Comparison of ENCODE assay signal across 1 cellular context in genomic region chr2:99278793-99279291, GRCh38.
A peak's percentile ranks its signal among the peaks of the same experiment; 100 is the strongest.
TF ChIP-seq lines count a peak whose summit lies in the region.

No MANE protein-coding gene starts in this region.

TF ChIP-seq in HepG2, 621 proteins besides CTCF, POLR2A, EP300 and RAD21 (continued from another document and continues in another):
- peak; percentile 86 for TF ChIP-seq HNF1A (IDR thresholded peaks at IDR 0.05; ENCODE audit: low read depth)
- TF ChIP-seq HNF1A (CRISPR knock-in tag; IDR thresholded peaks at IDR 0.05; ENCODE audit: borderline replicate concordance): peak; percentile 95
- no peak for TF ChIP-seq FIP1L1 (IDR thresholded peaks at IDR 0.05; ENCODE audit: borderline replicate concordance, insufficient read depth, low read depth, low read length)
- TF ChIP-seq KLF6 (CRISPR knock-in tag; IDR thresholded peaks at IDR 0.05): peak; percentile 91
- no peak for TF ChIP-seq SATB2 (CRISPR knock-in tag; IDR thresholded peaks at IDR 0.05)
- TF ChIP-seq KLF13 (CRISPR knock-in tag; IDR thresholded peaks at IDR 0.05): no peak
- no peak for TF ChIP-seq ZNF780A (CRISPR knock-in tag; IDR thresholded peaks at IDR 0.05)
- 0 out of 2 replicates have a peak, but pooled peaks have one; percentile 28 for TF ChIP-seq KAT7 (CRISPR knock-in tag; IDR thresholded peaks at IDR 0.05; ENCODE audit: borderline replicate concordance)
- no peak for TF ChIP-seq MXD3 (CRISPR knock-in tag; IDR thresholded peaks at IDR 0.05)
- no peak; the same call in 1 of the 2 replicates for TF ChIP-seq ZNF431 (CRISPR knock-in tag; IDR thresholded peaks at IDR 0.05; ENCODE audit: borderline replicate concordance, low read depth)
- no peak for TF ChIP-seq TEAD2 (CRISPR knock-in tag; IDR thresholded peaks at IDR 0.05)
- peak; percentile 96 for TF ChIP-seq ZKSCAN8 (CRISPR knock-in tag; IDR thresholded peaks at IDR 0.05; ENCODE audit: borderline replicate concordance)
- no peak for TF ChIP-seq SRSF9 (IDR thresholded peaks at IDR 0.05; ENCODE audit: borderline replicate concordance, insufficient read depth, low read depth, low read length, poor library complexity, severe bottlenecking)
- TF ChIP-seq YEATS2 (CRISPR knock-in tag; IDR thresholded peaks at IDR 0.05; ENCODE audit: borderline replicate concordance): peak; percentile 81; the same call in 1 of the 2 replicates
- TF ChIP-seq MTA1 (CRISPR knock-in tag; IDR thresholded peaks at IDR 0.05; ENCODE audit: borderline replicate concordance): peak; percentile 46; the same call in 1 of the 2 replicates
- TF ChIP-seq KDM3A (CRISPR knock-in tag; IDR thresholded peaks at IDR 0.05; ENCODE audit: low read depth): peak; percentile 84; the same call in 1 of the 2 replicates
- no peak for TF ChIP-seq PAF1 (CRISPR knock-in tag; IDR thresholded peaks at IDR 0.05)
- TF ChIP-seq ZFP91 (CRISPR knock-in tag; IDR thresholded peaks at IDR 0.05; ENCODE audit: borderline replicate concordance): no peak
- TF ChIP-seq RCOR2 (CRISPR knock-in tag; IDR thresholded peaks at IDR 0.05): peak; percentile 96
- no peak for TF ChIP-seq KLF9 (CRISPR knock-in tag; IDR thresholded peaks at IDR 0.05; ENCODE audit: low read depth)
- TF ChIP-seq ARID5B (CRISPR knock-in tag; IDR thresholded peaks at IDR 0.05): peak; percentile 100
- no peak for TF ChIP-seq ZNF432 (CRISPR knock-in tag; IDR thresholded peaks at IDR 0.05; ENCODE audit: borderline replicate concordance)
- TF ChIP-seq TBP (CRISPR knock-in tag; IDR thresholded peaks at IDR 0.05): no peak
- TF ChIP-seq NR2F1 (CRISPR knock-in tag; IDR thresholded peaks at IDR 0.05): peak; percentile 71 to 87; a peak in 3 of 4 replicates
- peak in 1 of 2 experiments; percentile 99; a peak in 2 of 4 replicates for TF ChIP-seq ATF4 (CRISPR knock-in tag; IDR thresholded peaks at IDR 0.05)
- no peak for TF ChIP-seq CEBPZ (IDR thresholded peaks at IDR 0.05; ENCODE audit: low read length)
- no peak for TF ChIP-seq SMARCC2 (IDR thresholded peaks at IDR 0.05)
- peak; percentile 93 for TF ChIP-seq SAP130 (CRISPR knock-in tag; IDR thresholded peaks at IDR 0.05; ENCODE audit: low read depth)
- peak; percentile 50; the same call in 1 of the 2 replicates for TF ChIP-seq ZHX2 (IDR thresholded peaks at IDR 0.05; ENCODE audit: low read depth)
- no peak; the same call in 1 of the 2 replicates for TF ChIP-seq ZHX2 (CRISPR knock-in tag; IDR thresholded peaks at IDR 0.05; ENCODE audit: borderline replicate concordance)
- TF ChIP-seq ZSCAN25 (CRISPR knock-in tag; IDR thresholded peaks at IDR 0.05): 0 out of 2 replicates have a peak, but pooled peaks have one; percentile 17
- no peak for TF ChIP-seq NFRKB (IDR thresholded peaks at IDR 0.05)
- peak; percentile 91 for TF ChIP-seq ELF3 (CRISPR knock-in tag; IDR thresholded peaks at IDR 0.05)
- TF ChIP-seq RFX5 (IDR thresholded peaks at IDR 0.05; ENCODE audit: low read depth, low read length): no peak
- peak; percentile 60; the same call in 1 of the 2 replicates for TF ChIP-seq ZNF292 (CRISPR knock-in tag; IDR thresholded peaks at IDR 0.05; ENCODE audit: borderline replicate concordance, low read depth)
- no peak for TF ChIP-seq ZNF563 (CRISPR knock-in tag; IDR thresholded peaks at IDR 0.05)
- 0 out of 2 replicates have a peak, but pooled peaks have one; percentile 82 for TF ChIP-seq MEIS1 (CRISPR knock-in tag; IDR thresholded peaks at IDR 0.05; ENCODE audit: borderline replicate concordance)
- no peak for TF ChIP-seq ZKSCAN1 (IDR thresholded peaks at IDR 0.05; ENCODE audit: low read length)
- TF ChIP-seq ERF (CRISPR knock-in tag; IDR thresholded peaks at IDR 0.05): peak; percentile 94
